9 cellular contexts compared by ENCODE assay signal in the genomic region with DNA sequence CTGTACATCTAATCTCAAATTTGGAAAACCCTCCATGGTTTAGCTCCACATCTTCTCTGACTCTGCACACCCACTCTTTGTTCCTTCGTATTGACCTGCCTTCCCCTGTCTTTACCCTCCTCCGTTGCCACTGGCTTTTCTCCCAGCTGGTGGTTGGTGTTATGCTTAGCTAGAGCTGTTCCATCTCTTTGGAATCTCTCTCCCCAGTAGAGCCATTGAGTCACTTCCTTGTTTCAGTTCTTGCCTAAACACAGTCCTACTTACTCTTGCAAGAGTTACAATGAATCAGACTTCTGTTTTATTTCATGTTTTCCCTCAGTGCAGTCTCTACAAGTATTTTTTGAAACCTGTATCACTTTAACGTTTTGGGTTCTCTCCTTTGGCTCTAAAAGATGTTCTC.
DNase-seq lines count a peak whose midpoint lies in the region; ATAC-seq, FAIRE-seq and TF ChIP-seq lines count a peak whose summit lies in the region.
"Had no signal": no experiment of that assay in that cellular context is flagged by ENCODE, and none has a peak within 500 bp of the region (broad histone marks: within the 10 kb centered on the region; RNA-seq: fewer than 3 reads in every experiment).

No MANE protein-coding gene starts in this region.

- H3K4me2 ChIP-seq in mammary epithelial cell (ENCODE audit: insufficient read depth, low read depth, low read length): peak overlapping the region; percentile 55

- H2AFZ ChIP-seq in mammary epithelial cell (ENCODE audit: low read depth, low read length): peak overlapping the region; percentile 18

- WGBS in mammary epithelial cell (ENCODE audit: low coverage, missing lambda C conversion rate): 0% methylated on average over 3 of the region's 3 CpGs

- DNase-seq in DMS53 (lab: John Stamatoyannopoulos, UW) (peak; percentile 3), DMS53 treated with DMSO at 0.1 percent for 48 hours (lab: John Stamatoyannopoulos, UW; ENCODE audit: unreplicated experiment) (no peak), mammary epithelial cell (peak; percentile 93), kidney (peak; percentile 58), urothelium cell line (ENCODE audit: low spot score) (peak; percentile 77), NCI-H2171 treated with DMSO at 0.1 percent for 48 hours (lab: John Stamatoyannopoulos, UW) (no peak)
- no peak for DNase-seq in stimulated activated CD4-positive, alpha-beta T cell treated with anti-CD3 and anti-CD28 coated beads, Interleukin-4, amount 100 ng/mL, for 24 hours

- H3K79me2 ChIP-seq in mammary epithelial cell (ENCODE audit: insufficient read depth, low read length): no peaks in the 10 kb centered on the region

- in situ Hi-C loops in mammary epithelial cell (cut with MboI; ENCODE audit: low sequenced_read_pairs in 2 of 2): no loop called here

- TF ChIP-seq CTCF in mammary epithelial cell (conservative IDR thresholded peaks at IDR 0.05 in 1 of 2, IDR thresholded peaks at IDR 0.05 in 1 of 2; ENCODE audit: extremely low read depth in 1 of 2, insufficient read depth in 1 of 2, low read depth in 1 of 2, low read length in 2 of 2) (no peak), kidney (IDR thresholded peaks at IDR 0.05; ENCODE audit: borderline replicate concordance, extremely low read depth, insufficient read depth) (no peak)

- H3K27me3 ChIP-seq in mammary epithelial cell (ENCODE audit: insufficient read depth, low read length): no peaks in the 10 kb centered on the region

- no peak for ATAC-seq in GM21381 (IDR thresholded peaks at IDR 0.05; ENCODE audit: unreplicated experiment)

- CTCF ChIA-PET in mammary epithelial cell (lab: Charles Lee; ENCODE audit: low non-redundant PET): no interaction called here

- H3K36me3 ChIP-seq in mammary epithelial cell (ENCODE audit: insufficient read depth, low read length) (no peaks in the 10 kb centered on the region), kidney (ENCODE audit: control insufficient read depth in 1 of 2, insufficient read depth in 2 of 2, low read length in 2 of 2) (no peaks in the 10 kb centered on the region)

- H3K27ac ChIP-seq in mammary epithelial cell (ENCODE audit: insufficient read depth, low read depth, low read length) (peak overlapping the region; percentile 84), kidney (ENCODE audit: low read depth in 2 of 2, low read length in 2 of 2) (no peak overlapping the region)
- H3K27ac ChIP-seq: 22Rv1 had no signal

- H4K20me1 ChIP-seq in mammary epithelial cell (ENCODE audit: insufficient read depth, low read length): no peaks in the 10 kb centered on the region

- no TSS peak for BruUV-seq in mammary epithelial cell (replicated peaks; lab: Mats Ljungman, UMichigan)

- no peak for FAIRE-seq in kidney (lab: Jason Lieb, UNC)
- no peak for FAIRE-seq in urothelium cell line (lab: Jason Lieb, UNC)

- peaks cover 45% of the 10 kb centered on the region for H3K4me1 ChIP-seq in mammary epithelial cell (ENCODE audit: insufficient read depth, low read length)
- H3K4me1 ChIP-seq in kidney (ENCODE audit: control insufficient read depth in 1 of 2, insufficient read depth in 1 of 2, low read depth in 1 of 2, low read length in 2 of 2): no peaks in the 10 kb centered on the region

- H3K9ac ChIP-seq in mammary epithelial cell (ENCODE audit: insufficient read depth, low read length) (no peak overlapping the region), kidney (ENCODE audit: low read length in 2 of 2) (no peak overlapping the region)

- H3K4me3 ChIP-seq in mammary epithelial cell (replicated peaks in 1 of 3; ENCODE audit: insufficient read depth in 1 of 3, low read depth in 2 of 3, low read length in 3 of 3): no peak overlapping the region
- H3K4me3 ChIP-seq in kidney (ENCODE audit: low read length in 2 of 2): no peak overlapping the region

- intact Hi-C loops in mammary epithelial cell (cut with micrococcal nuclease): loop anchor here (5.0 kb wide), 2 partner anchors 78 to 138 kb away; no protein-coding TSS in a partner anchor
- intact Hi-C loops in kidney (cut with DNase I): no loop called here

- H3K9me3 ChIP-seq in mammary epithelial cell (replicated peaks; ENCODE audit: insufficient read depth, low read length) (no peaks in the 10 kb centered on the region), kidney (ENCODE audit: control insufficient read depth in 1 of 2, low read length in 2 of 2) (no peaks in the 10 kb centered on the region)

- dilution Hi-C loops in mammary epithelial cell (cut with HindIII; ENCODE audit: low sequenced_read_pairs): no loop called here

Comparison
In these comparisons a context has a peak if more than half of its experiments do, and no peak if none do; other contexts are left out.
1. DNase-seq: peak in DMS53 (single experiment), mammary epithelial cell (single experiment), kidney (single experiment) and urothelium cell line (single experiment); none in DMS53 treated with DMSO at 0.1 percent for 48 hours (single experiment), NCI-H2171 treated with DMSO at 0.1 percent for 48 hours (single experiment) and stimulated activated CD4-positive, alpha-beta T cell treated with anti-CD3 and anti-CD28 coated beads, Interleukin-4, amount 100 ng/mL, for 24 hours (single experiment).